8 cellular contexts compared by ENCODE assay signal in genomic region chr6:56843476-56844349, GRCh38.
A peak's percentile ranks its signal among the peaks of the same experiment; 100 is the strongest.
DNase-seq lines count a peak whose midpoint lies in the region; ATAC-seq and TF ChIP-seq lines count a peak whose summit lies in the region.

No MANE protein-coding gene starts in this region.

- ATAC-seq in GM18519 (IDR thresholded peaks at IDR 0.05; ENCODE audit: low FRiP score, unreplicated experiment) (peak; percentile 79), HG02981 (IDR thresholded peaks at IDR 0.05; ENCODE audit: unreplicated experiment) (peak; percentile 85)

- H3K36me3 ChIP-seq in WERI-Rb-1 = peaks cover 4% of the 10 kb centered on the region; the same call in 1 of the 2 replicates

- H3K27me3 ChIP-seq in WERI-Rb-1 (ENCODE audit: insufficient read depth, low read depth, severe bottlenecking) = no peaks in the 10 kb centered on the region

- H3K27ac ChIP-seq in WERI-Rb-1 (peak overlapping the region; percentile 78), cingulate gyrus (ENCODE audit: low read depth, low read length) (peak overlapping the region; percentile 95)

- TF ChIP-seq CTCF in AG04449 (IDR thresholded peaks at IDR 0.05; ENCODE audit: insufficient read depth, low read length, missing control alignments) = peak; percentile 80
- peak; percentile 91 for TF ChIP-seq CTCF in WERI-Rb-1 (IDR thresholded peaks at IDR 0.05; ENCODE audit: low read depth, low read length)

- H3K9me3 ChIP-seq in WERI-Rb-1 (ENCODE audit: severe bottlenecking) = no peaks in the 10 kb centered on the region

- H3K4me3 ChIP-seq in AG04449 (ENCODE audit: low read depth, low read length) (peak overlapping the region; percentile 75), WERI-Rb-1 (ENCODE audit: low read depth, low read length) (peak overlapping the region; percentile 73)

- CTCF ChIA-PET in AG04449 (lab: Yijun Ruan, JAX) = interaction anchor here (0.6 to 3.2 kb wide), 12 partner anchors 14 to 479 kb away, joined by 3 to 13 read pairs (median 3); partner anchors contain the start of gene PRIM2

- DNase-seq in AG04449 (ENCODE audit: low read depth, low spot score) (no peak), NCI-H2171 (lab: John Stamatoyannopoulos, UW) (peak; percentile 87), WERI-Rb-1 (peak; percentile 96), left kidney (ENCODE audit: low read depth, low spot score) (peak; percentile 95)
- peak; percentile 32 for DNase-seq in stimulated activated CD4-positive, alpha-beta T cell treated with anti-CD3 and anti-CD28 coated beads, Interleukin-2, amount 100 ng/mL, for 4 hours (ENCODE audit: low read depth)

- POLR2A ChIA-PET in AG04449 (lab: Yijun Ruan, JAX) = no interaction called here
